1 cellular context compared by ENCODE assay signal in genomic region chr5:115544371-115545064, GRCh38.
TF ChIP-seq lines count a peak whose summit lies in the region.

TSS of gene FEM1C (minus strand) at chr5:115544775. CDS start at chr5:115543493, 1,282 bp downstream.

TF ChIP-seq in SK-N-SH, 30 proteins besides CTCF, POLR2A, EP300 and RAD21 (continued from another document):
- TF ChIP-seq MEF2A (IDR thresholded peaks at IDR 0.05; ENCODE audit: borderline replicate concordance, low read depth) (no peak), SMC3 (IDR thresholded peaks at IDR 0.05; ENCODE audit: low read depth, low read length) (no peak), REST (IDR thresholded peaks at IDR 0.05; ENCODE audit: low read depth, low read length) (0 out of 2 replicates have a peak, but pooled peaks have one; percentile 36), FOSL2 (IDR thresholded peaks at IDR 0.05; ENCODE audit: borderline replicate concordance, low read depth) (no peak; the same call in 1 of the 2 replicates), GABPA (IDR thresholded peaks at IDR 0.05; ENCODE audit: low read depth) (peak; percentile 32; the same call in 1 of the 2 replicates), POLR2AphosphoS5 (IDR thresholded peaks at IDR 0.05; ENCODE audit: low read depth, low read length) (peak; percentile 97), TEAD4 (IDR thresholded peaks at IDR 0.05; ENCODE audit: borderline replicate concordance, insufficient read depth) (0 out of 2 replicates have a peak, but pooled peaks have one; percentile 19), TCF12 (IDR thresholded peaks at IDR 0.05) (peak; percentile 35; the same call in 1 of the 2 replicates), NRF1 (IDR thresholded peaks at IDR 0.05; ENCODE audit: low read depth, low read length) (no peak), ELF1 (IDR thresholded peaks at IDR 0.05) (no peak), MXI1 (IDR thresholded peaks at IDR 0.05; ENCODE audit: low read depth, low read length) (peak; percentile 77), EZH2phosphoT487 (IDR thresholded peaks at IDR 0.05; ENCODE audit: borderline replicate concordance, low read depth) (no peak), GATA2 (CRISPR knock-in tag; IDR thresholded peaks at IDR 0.05) (no peak)
- TF ChIP-seq, protein P1, sequence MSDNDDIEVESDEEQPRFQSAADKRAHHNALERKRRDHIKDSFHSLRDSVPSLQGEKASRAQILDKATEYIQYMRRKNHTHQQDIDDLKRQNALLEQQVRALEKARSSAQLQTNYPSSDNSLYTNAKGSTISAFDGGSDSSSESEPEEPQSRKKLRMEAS (IDR thresholded peaks at IDR 0.05; ENCODE audit: low read depth): no peak
